Comparison of ENCODE assay signal across 22 cellular contexts in the genomic region with DNA sequence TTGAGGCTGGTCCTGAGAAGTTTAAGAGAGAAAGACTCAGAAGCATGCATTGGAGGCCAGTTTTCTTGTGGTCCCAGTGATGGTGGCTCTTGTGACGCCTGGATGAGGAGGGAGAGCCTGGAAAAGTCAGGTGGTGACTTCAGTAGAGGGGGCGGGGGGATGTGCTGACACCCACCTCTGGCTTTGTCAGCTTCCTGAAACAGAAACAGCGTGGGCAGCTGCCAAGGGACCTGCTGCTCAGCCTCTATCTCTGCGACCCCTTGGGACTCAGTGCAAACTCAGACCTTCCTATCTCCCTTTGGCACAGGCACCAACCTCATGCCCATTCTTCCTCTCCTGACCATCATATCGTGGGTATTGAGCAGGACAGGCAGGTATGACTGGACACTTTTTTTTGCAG. TPM values are rescaled to one million over a fixed set of nuclear protein-coding genes. Genes with fewer than 3 reads are reported as not detected.
DNase-seq lines count a peak whose midpoint lies in the region; ATAC-seq lines count a peak whose summit lies in the region.
"Had no signal": no experiment of that assay in that cellular context is flagged by ENCODE, and none has a peak within 500 bp of the region (broad histone marks: within the 10 kb centered on the region; RNA-seq: fewer than 3 reads in every experiment).

No MANE protein-coding gene starts in this region.

- peaks cover 28% of the 10 kb centered on the region for H3K4me1 Mint-ChIP-seq in T-helper 17 cell

- no peak for DNase-seq in activated naive CD4-positive, alpha-beta T cell treated with anti-CD3 and anti-CD28 coated beads, Interleukin-2, amount 50 U/mL, for 72 hours (ENCODE audit: low spot score in 2 of 2)
- DNase-seq in activated naive CD4-positive, alpha-beta T cell (lab: John Stamatoyannopoulos, UW): no peak
- DNase-seq in T-helper 17 cell (no peak), lung microvascular endothelial cell (ENCODE audit: low read depth in 2 of 2) (peak; percentile 16 to 68), NCI-H128 (lab: John Stamatoyannopoulos, UW; ENCODE audit: unreplicated experiment) (no peak), AG20443 (ENCODE audit: low spot score) (no peak), NCI-H69 (lab: John Stamatoyannopoulos, UW) (no peak), GM19240 (ENCODE audit: insufficient read length, low spot score) (no peak)
- DNase-seq: activated CD8-positive, alpha-beta T cell treated with anti-CD3 and anti-CD28 coated beads, Interleukin-2, amount 10 ng/mL, durations not matched to agents 7 days and 5 days; activated T-cell treated with anti-CD3 and anti-CD28 coated beads, Interleukin-2, amount 50 U/mL, for 4 hours; colonic mucosa; DMS53; head of caudate nucleus; NCI-H1417; NCI-H2107; NCI-H510A treated with DMSO at 0.1 percent for 48 hours; occipital lobe; uterus had no signal

- H3K4me3 Mint-ChIP-seq in T-helper 17 cell: peak overlapping the region; percentile 47
- H3K4me3 Mint-ChIP-seq: activated CD8-positive, alpha-beta T cell treated with anti-CD3 and anti-CD28 coated beads, Interleukin-2, amount 10 ng/mL, durations not matched to agents 7 days and 5 days; activated T-cell treated with anti-CD3 and anti-CD28 coated beads, Interleukin-2, amount 50 U/mL, for 4 hours; T-helper 2 cell treated with Interferon-gamma antibody and Interleukin-4, amounts not matched to agents 5 μg/mL and 100 μg/mL, for 36 hours had no signal

- H3K9me3 Mint-ChIP-seq in activated naive CD4-positive, alpha-beta T cell treated with anti-CD3 and anti-CD28 coated beads, Interleukin-2, amount 50 U/mL, for 72 hours: no peaks in the 10 kb centered on the region
- H3K9me3 Mint-ChIP-seq: activated T-cell treated with anti-CD3 and anti-CD28 coated beads, Interleukin-2, amount 50 U/mL, for 4 hours; T-helper 2 cell treated with Interferon-gamma antibody and Interleukin-4, amounts not matched to agents 5 μg/mL and 100 μg/mL, for 36 hours had no signal

- H3K9me3 ChIP-seq in T-helper 17 cell (ENCODE audit: control insufficient read depth, low read length, poor library complexity, severe bottlenecking): no peaks in the 10 kb centered on the region
- H3K9me3 ChIP-seq: A549, colonic mucosa, HAP-1, uterus had no signal

- H3K27me3 Mint-ChIP-seq in T-helper 17 cell: no peaks in the 10 kb centered on the region

- peak overlapping the region; percentile 22 to 30 for H3K27ac Mint-ChIP-seq in activated naive CD4-positive, alpha-beta T cell treated with anti-CD3 and anti-CD28 coated beads, Interleukin-2, amount 50 U/mL, for 72 hours
- peak overlapping the region; percentile 19 for H3K27ac Mint-ChIP-seq in T-helper 17 cell
- H3K27ac Mint-ChIP-seq: activated CD8-positive, alpha-beta T cell treated with anti-CD3 and anti-CD28 coated beads, Interleukin-2, amount 10 ng/mL, durations not matched to agents 7 days and 5 days; T-helper 2 cell treated with Interferon-gamma antibody and Interleukin-4, amounts not matched to agents 5 μg/mL and 100 μg/mL, for 36 hours had no signal

- ATAC-seq in activated naive CD4-positive, alpha-beta T cell treated with anti-CD3 and anti-CD28 coated beads, Interleukin-2, amount 50 U/mL, for 72 hours: no peak
- no peak for ATAC-seq in T-helper 17 cell
- ATAC-seq: A549; activated CD8-positive, alpha-beta T cell treated with anti-CD3 and anti-CD28 coated beads, Interleukin-2, amount 10 ng/mL, durations not matched to agents 7 days and 5 days; left lobe of liver had no signal

- H3K36me3 Mint-ChIP-seq in activated naive CD4-positive, alpha-beta T cell treated with anti-CD3 and anti-CD28 coated beads, Interleukin-2, amount 50 U/mL, for 72 hours: peaks cover under 1 to 22% of the 10 kb centered on the region in 2 donors
- H3K36me3 Mint-ChIP-seq in T-helper 17 cell (ENCODE audit: low read depth): no peaks in the 10 kb centered on the region

RNA-seq across cellular contexts. Expression of gene TGFBRAP1, which starts 6.4 kb away (rescaled TPM):
- total RNA-seq in activated naive CD4-positive, alpha-beta T cell treated with anti-CD3 and anti-CD28 coated beads, Interleukin-2, amount 50 U/mL, for 72 hours: 10 to 100 TPM; 15.9 to 22.6 TPM
- total RNA-seq in T-helper 17 cell (10 to 100 TPM; 18.5 to 19.1 TPM), lung microvascular endothelial cell (32.7 and 64.1 TPM in 2 replicates)

RNA-seq across cellular contexts. Expression of gene C2orf49, which starts 14.2 kb away (rescaled TPM):
- total RNA-seq in activated naive CD4-positive, alpha-beta T cell treated with anti-CD3 and anti-CD28 coated beads, Interleukin-2, amount 50 U/mL, for 72 hours: 10 to 100 TPM; 24.1 to 25.0 TPM
- total RNA-seq in T-helper 17 cell: 10 to 100 TPM; 18.1 to 21.5 TPM
- 7.6 and 11.7 TPM in 2 replicates for total RNA-seq in lung microvascular endothelial cell

Comparison
In these comparisons a context has a peak if more than half of its experiments do, and no peak if none do; other contexts are left out.
1. DNase-seq: peak in lung microvascular endothelial cell (2 of 2); none in activated naive CD4-positive, alpha-beta T cell treated with anti-CD3 and anti-CD28 coated beads, Interleukin-2, amount 50 U/mL, for 72 hours (0 of 2), activated naive CD4-positive, alpha-beta T cell (0 of 4), T-helper 17 cell (0 of 3), NCI-H128 (single experiment), AG20443 (single experiment), NCI-H69 (single experiment) and GM19240 (single experiment).